In the genomic region with DNA sequence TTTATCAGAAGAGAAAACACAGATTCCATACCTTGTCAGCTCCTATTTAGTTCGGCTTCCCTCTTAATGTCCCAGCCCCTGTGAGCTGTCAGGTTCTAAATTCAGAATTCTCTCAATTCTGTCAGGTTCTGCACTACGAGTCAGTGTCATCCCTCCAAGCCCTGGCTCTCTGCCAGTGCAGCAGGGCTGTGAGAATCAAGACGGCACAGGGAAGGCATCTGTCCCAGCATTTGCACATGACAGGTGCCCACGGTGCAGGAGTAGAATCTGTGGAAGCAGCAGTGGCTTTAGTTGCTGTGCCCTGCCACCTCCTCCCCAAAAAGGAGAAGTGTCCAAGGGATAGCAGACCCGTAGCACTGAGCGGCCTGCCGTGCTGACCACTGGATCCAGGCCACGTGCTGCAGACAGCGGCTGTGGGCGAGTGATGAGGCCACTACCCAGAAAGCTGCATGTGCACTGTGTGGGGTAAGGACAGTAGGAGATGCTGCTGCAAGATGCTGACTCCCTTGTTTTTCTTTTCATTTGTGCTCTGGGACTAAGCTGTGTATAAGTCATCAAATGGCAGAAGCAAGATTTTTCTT, we compare ENCODE assay signal across 18 cellular contexts.
"Had no signal": no experiment of that assay in that cellular context is flagged by ENCODE, and none has a peak within 500 bp of the region (broad histone marks: within the 10 kb centered on the region; RNA-seq: fewer than 3 reads in every experiment).

No MANE protein-coding gene starts in this region.

- H3K27ac ChIP-seq: ascending aorta, hepatocyte, left lung, neutrophil, suprapubic skin had no signal

- H3K27me3 ChIP-seq: ascending aorta, dorsolateral prefrontal cortex, hepatocyte, left lung, neutrophil, suprapubic skin had no signal

- FAIRE-seq: keratinocyte, small intestine had no signal

- H3K9me3 ChIP-seq: neutrophil had no signal

- H3K4me3 ChIP-seq: ascending aorta, dorsolateral prefrontal cortex, hepatocyte, left lung, suprapubic skin had no signal

- H3K79me2 ChIP-seq: hepatocyte had no signal

- H3K4me2 ChIP-seq: hepatocyte had no signal

- ATAC-seq: activated naive CD8-positive, alpha-beta T cell treated with anti-CD3 and anti-CD28 coated beads, Interleukin-2, amount 50 U/mL, for 24 hours; activated T-helper 17 cell treated with anti-CD3 and anti-CD28 coated beads, Interleukin-2, amount 50 U/mL, for 72 hours; left lung; naive thymus-derived CD8-positive, alpha-beta T cell had no signal

- H3K4me1 ChIP-seq: ascending aorta, left lung, suprapubic skin had no signal

- DNase-seq: activated CD4-positive, alpha-beta T cell treated with anti-CD3 and anti-CD28 coated beads, Interleukin-2, amount 50 U/mL, for 1 hour; activated CD4-positive, CD25-positive, alpha-beta regulatory T cell; activated naive CD4-positive, alpha-beta T cell treated with anti-CD3 and anti-CD28 coated beads for 36 hours; activated naive CD8-positive, alpha-beta T cell treated with anti-CD3 and anti-CD28 coated beads, Interleukin-2, amount 50 U/mL, for 24 hours; activated T-cell treated with anti-CD3 and anti-CD28 coated beads for 4 hours; endodermal cell; erythroblast; left lung; mammary epithelial cell; naive thymus-derived CD8-positive, alpha-beta T cell; small intestine had no signal

- H2AFZ ChIP-seq: hepatocyte had no signal
